Comparison of ENCODE assay signal across 8 cellular contexts in genomic region chr17:65054602-65055001, GRCh38. TPM values are rescaled to one million over a fixed set of nuclear protein-coding genes. Genes with fewer than 3 reads are reported as not detected.
A peak's percentile ranks its signal among the peaks of the same experiment; 100 is the strongest.
DNase-seq lines count a peak whose midpoint lies in the region; ATAC-seq and TF ChIP-seq lines count a peak whose summit lies in the region.

No MANE protein-coding gene starts in this region.

- H3K36me3 ChIP-seq in SK-N-SH (replicated peaks in 1 of 2; ENCODE audit: control insufficient read depth in 1 of 2, insufficient read depth in 2 of 2, low read length in 1 of 2) (peaks cover 30 to 45% of the 10 kb centered on the region in 2 experiments), stomach smooth muscle (ENCODE audit: control insufficient read depth in 2 of 2, insufficient read depth in 2 of 2, low read length in 2 of 2) (peaks cover 16 to 17% of the 10 kb centered on the region in 2 donors)

- H3K27ac Mint-ChIP-seq in WTC11: no peak overlapping the region

- H3K9me2 ChIP-seq in SK-N-SH: no peaks in the 10 kb centered on the region

- peak overlapping the region; percentile 81 for H3K4me2 ChIP-seq in SK-N-SH

- peaks cover 56% of the 10 kb centered on the region for H4K20me1 ChIP-seq in SK-N-SH (ENCODE audit: insufficient read depth)

- no peaks in the 10 kb centered on the region for H3K9me3 Mint-ChIP-seq in WTC11

- CTCF ChIA-PET in SK-N-SH (lab: Yijun Ruan, JAX) (interaction anchor here (1.2 to 1.4 kb wide), 4 partner anchors 10 to 46 kb away, joined by 3 to 6 read pairs (median 4); no protein-coding TSS in a partner anchor), WTC11 (lab: Charles Lee) (no interaction called here)

- peak overlapping the region; percentile 88 for H3K4me3 Mint-ChIP-seq in WTC11

- H3K27me3 Mint-ChIP-seq in WTC11 (ENCODE audit: low read depth): no peaks in the 10 kb centered on the region

- H3K4me1 ChIP-seq in SK-N-SH (ENCODE audit: control insufficient read depth in 1 of 2, insufficient read depth in 2 of 2, low read depth in 1 of 2, low read length in 1 of 2) (peaks cover 6 to 10% of the 10 kb centered on the region in 2 experiments; a peak in 2 of 4 replicates), stomach smooth muscle (ENCODE audit: control insufficient read depth, insufficient read depth, low read length) (peaks cover 28% of the 10 kb centered on the region)

- DNase-seq in SK-N-SH (no peak), WTC11 (ENCODE audit: low spot score) (no peak), medulla oblongata (ENCODE audit: extremely low spot score) (no peak), erythroblast (lab: John Stamatoyannopoulos, UW) (no peak), Kasumi-1 (lab: John Stamatoyannopoulos, UW) (no peak)

- no peak overlapping the region for H2AFZ ChIP-seq in SK-N-SH (ENCODE audit: low read depth)

- peaks cover 38% of the 10 kb centered on the region for H3K36me3 Mint-ChIP-seq in WTC11

- H3K27ac ChIP-seq in SK-N-SH (ENCODE audit: low read depth in 2 of 2, low read length in 1 of 2) (peak overlapping the region in 1 of 2 experiments; percentile 7; a peak in 1 of 4 replicates), stomach smooth muscle (ENCODE audit: low read length) (no peak overlapping the region)

- H3K4me3 ChIP-seq in SK-N-SH (ENCODE audit: low read depth in 2 of 2, low read length in 1 of 2) (peak overlapping the region; percentile 74 to 77), iPS-18c (ENCODE audit: insufficient read depth, low read depth, low read length) (peak overlapping the region; percentile 25; the same call in 1 of the 2 replicates), stomach smooth muscle (ENCODE audit: low read length in 2 of 2) (peak overlapping the region; percentile 52 to 64)

- H3K9me3 ChIP-seq in SK-N-SH: no peaks in the 10 kb centered on the region
- no peaks in the 10 kb centered on the region for H3K9me3 ChIP-seq in iPS-18c (ENCODE audit: control insufficient read depth, insufficient read depth, low read length)
- H3K9me3 ChIP-seq in stomach smooth muscle (ENCODE audit: control insufficient read depth in 2 of 2, low read length in 2 of 2): no peaks in the 10 kb centered on the region

- POLR2A ChIA-PET in SK-N-SH (lab: Yijun Ruan, JAX) (no interaction called here), WTC11 (lab: Charles Lee) (interaction anchor here (0.5 kb wide), 1 partner anchor 49 kb away, joined by 3 read pairs; no protein-coding TSS in a partner anchor)

- no peak for TF ChIP-seq EP300 in SK-N-SH (IDR thresholded peaks at IDR 0.05; ENCODE audit: borderline replicate concordance in 1 of 2, low read depth in 1 of 2, low read length in 1 of 2)

- H3F3A ChIP-seq in SK-N-SH (replicated peaks; ENCODE audit: insufficient read depth): peaks cover 10% of the 10 kb centered on the region

- no peaks in the 10 kb centered on the region for H3K27me3 ChIP-seq in SK-N-SH (ENCODE audit: insufficient read depth)
- H3K27me3 ChIP-seq in stomach smooth muscle (ENCODE audit: control insufficient read depth in 1 of 2, insufficient read depth in 2 of 2, low read length in 2 of 2): no peaks in the 10 kb centered on the region

- TF ChIP-seq POLR2A in erythroblast (IDR thresholded peaks at IDR 0.05; ENCODE audit: low read length): no peak

- TF ChIP-seq CTCF in SK-N-SH (IDR thresholded peaks at IDR 0.05): no peak
- no peak for TF ChIP-seq CTCF in WTC11 (IDR thresholded peaks at IDR 0.05)

- ATAC-seq in SK-N-SH treated with all-trans-retinoic acid at 6 μM for 48 hours (no peak), WTC11 (no peak)

- H3K79me2 ChIP-seq in SK-N-SH (ENCODE audit: insufficient read depth): peaks cover 64% of the 10 kb centered on the region

- no peak for TF ChIP-seq RAD21 in SK-N-SH (IDR thresholded peaks at IDR 0.05; ENCODE audit: low read length)

- H3K4me1 Mint-ChIP-seq in WTC11: peaks cover 34% of the 10 kb centered on the region

- WGBS in SK-N-SH (ENCODE audit: low lambda C conversion rate): 48% methylated on average over 3 of the region's 3 CpGs

- H3K9ac ChIP-seq in SK-N-SH (peak overlapping the region; percentile 20; the same call in 1 of the 2 replicates), stomach smooth muscle (ENCODE audit: low read length in 2 of 2) (peak overlapping the region in 1 of 2 donors; percentile 24)

TF ChIP-seq in SK-N-SH, 30 proteins besides CTCF, POLR2A, EP300 and RAD21 (continues in another document):
- no peak for TF ChIP-seq SIN3A (IDR thresholded peaks at IDR 0.05; ENCODE audit: borderline replicate concordance, low read depth, low read length)

TF ChIP-seq in SK-N-SH treated with all-trans-retinoic acid at 6 μM for 48 hours, 23 proteins besides CTCF, POLR2A, EP300 and RAD21 (continues in another document):
- TF ChIP-seq ZNF70 (CRISPR knock-in tag; IDR thresholded peaks at IDR 0.05): no peak
- TF ChIP-seq PPARA (CRISPR knock-in tag; IDR thresholded peaks at IDR 0.05; ENCODE audit: borderline replicate concordance): no peak
- TF ChIP-seq ZNF8 (CRISPR knock-in tag; IDR thresholded peaks at IDR 0.05): no peak
- TF ChIP-seq CSRNP3 (CRISPR knock-in tag; IDR thresholded peaks at IDR 0.05): no peak
- TF ChIP-seq CREB5 (CRISPR knock-in tag; IDR thresholded peaks at IDR 0.05; ENCODE audit: low read depth): no peak

TF ChIP-seq in WTC11, 78 proteins besides CTCF, POLR2A, EP300 and RAD21:
- TF ChIP-seq RELA (CRISPR knock-in tag; IDR thresholded peaks at IDR 0.05; ENCODE audit: borderline replicate concordance): no peak
- TF ChIP-seq KAT7 (CRISPR knock-in tag; IDR thresholded peaks at IDR 0.05; ENCODE audit: borderline replicate concordance): no peak
- no peak for TF ChIP-seq JUN (CRISPR knock-in tag; IDR thresholded peaks at IDR 0.05)
- TF ChIP-seq ELF4 (CRISPR knock-in tag; IDR thresholded peaks at IDR 0.05; ENCODE audit: low read depth): no peak
- TF ChIP-seq USF2 (CRISPR knock-in tag; IDR thresholded peaks at IDR 0.05): no peak
- TF ChIP-seq ZNF281 (CRISPR knock-in tag; IDR thresholded peaks at IDR 0.05): no peak
- TF ChIP-seq NFATC4 (CRISPR knock-in tag; IDR thresholded peaks at IDR 0.05): no peak
- TF ChIP-seq OVOL2 (CRISPR knock-in tag; IDR thresholded peaks at IDR 0.05; ENCODE audit: borderline replicate concordance): no peak
- no peak for TF ChIP-seq ATF2 (CRISPR knock-in tag; IDR thresholded peaks at IDR 0.05; ENCODE audit: borderline replicate concordance, low read depth)
- TF ChIP-seq RORB (CRISPR knock-in tag; IDR thresholded peaks at IDR 0.05): no peak
- TF ChIP-seq ATF3 (CRISPR knock-in tag; conservative IDR thresholded peaks at IDR 0.05): no peak
- TF ChIP-seq JAZF1 (CRISPR knock-in tag; IDR thresholded peaks at IDR 0.05): no peak

RNA-seq across cellular contexts. Expression of gene GNA13, which starts 1.9 kb away (rescaled TPM):
- polyA plus RNA-seq in SK-N-SH (2012; rRNA removed): 14.5 and 19.0 TPM in 2 replicates
- polyA plus RNA-seq in SK-N-SH (2012; cell fraction: cytosol; rRNA removed): 23.4 and 24.8 TPM in 2 replicates
- polyA plus RNA-seq in SK-N-SH (2012; cell fraction: nucleus; rRNA removed): 6.3 and 13.2 TPM in 2 replicates
- 48.7 to 51.4 TPM (median 48.8 TPM) in 3 replicates for total RNA-seq in WTC11 (2021)

Comparison
In these comparisons a context has a peak if more than half of its experiments do, and no peak if none do; other contexts are left out.
1. H3K4me3 ChIP-seq: peak in every context shown above with its lines; median percentile 76 in SK-N-SH; 58 in stomach smooth muscle; 25 in iPS-18c.